Comparison of ENCODE assay signal across 20 cellular contexts in the genomic region with DNA sequence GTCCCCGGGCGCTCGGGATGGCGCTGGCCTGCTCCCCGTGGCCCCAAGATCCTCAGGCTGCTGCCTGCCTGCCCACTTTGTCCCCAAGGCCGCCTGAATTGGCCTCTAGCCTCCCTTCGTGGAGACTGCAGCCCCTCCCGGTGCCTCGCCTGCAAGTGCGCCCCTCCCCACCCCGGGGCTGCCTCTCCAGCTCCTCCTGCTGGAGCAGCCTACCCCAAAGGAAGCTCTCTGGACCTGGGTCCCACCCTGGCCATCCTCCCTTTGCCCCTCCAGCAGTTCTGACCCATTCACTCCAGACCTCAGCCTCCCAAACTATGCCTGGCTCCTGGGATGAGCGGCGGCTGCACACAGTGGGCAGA. TPM values are rescaled to one million over a fixed set of nuclear protein-coding genes. Genes with fewer than 3 reads are reported as not detected.
DNase-seq lines count a peak whose midpoint lies in the region; ATAC-seq and TF ChIP-seq lines count a peak whose summit lies in the region.
"Had no signal": no experiment of that assay in that cellular context is flagged by ENCODE, and none has a peak within 500 bp of the region (broad histone marks: within the 10 kb centered on the region; RNA-seq: fewer than 3 reads in every experiment).

No MANE protein-coding gene starts in this region.

- H3K23ac ChIP-seq in neuronal stem cell (ENCODE audit: low read depth, low read length, poor library complexity): peak overlapping the region; percentile 97

- H2BK120ac ChIP-seq in neuronal stem cell (ENCODE audit: low read depth, low read length): peak overlapping the region; percentile 85

- no peaks in the 10 kb centered on the region for H3K27me3 ChIP-seq in neuronal stem cell (ENCODE audit: control insufficient read depth in 3 of 3, insufficient read depth in 3 of 3, low read depth in 1 of 3, low read length in 3 of 3)

- H4K91ac ChIP-seq in neuronal stem cell (ENCODE audit: low read depth, low read length, poor library complexity): no peak overlapping the region

- H3K36me3 Mint-ChIP-seq in chondrocyte (ENCODE audit: low read depth): no peaks in the 10 kb centered on the region
- H3K36me3 Mint-ChIP-seq: IgD-negative memory B cell, T-cell had no signal

- H3K4ac ChIP-seq in neuronal stem cell (ENCODE audit: low read length): no peak overlapping the region

- no peaks in the 10 kb centered on the region for H3K27me3 Mint-ChIP-seq in chondrocyte (ENCODE audit: low read depth)
- H3K27me3 Mint-ChIP-seq: T-cell had no signal

- H2BK12ac ChIP-seq in neuronal stem cell (ENCODE audit: low read length): peak overlapping the region; percentile 73

- H3K4me3 ChIP-seq in astrocyte of the spinal cord (ENCODE audit: low read depth, low read length): no peak overlapping the region
- H3K4me3 ChIP-seq in neuronal stem cell (ENCODE audit: low read length in 2 of 2): no peak overlapping the region
- H3K4me3 ChIP-seq: A549, thoracic aorta had no signal

- H3K4me1 Mint-ChIP-seq in chondrocyte (ENCODE audit: low read depth): peaks cover 13% of the 10 kb centered on the region

- H3K36me3 ChIP-seq in neuronal stem cell (replicated peaks in 1 of 2; ENCODE audit: control insufficient read depth in 2 of 2, insufficient read depth in 2 of 2, low read length in 2 of 2): no peaks in the 10 kb centered on the region
- H3K36me3 ChIP-seq: thoracic aorta had no signal

- no peaks in the 10 kb centered on the region for H3K9me3 ChIP-seq in neuronal stem cell (replicated peaks in 1 of 2; ENCODE audit: control insufficient read depth in 2 of 2, insufficient read depth in 1 of 2, low read depth in 1 of 2, low read length in 2 of 2)
- H3K9me3 ChIP-seq: A549, thoracic aorta had no signal

- peak overlapping the region; percentile 24 for H2BK5ac ChIP-seq in neuronal stem cell (ENCODE audit: low read length)

- peak; percentile 23 for DNase-seq in activated CD4-positive, CD25-positive, alpha-beta regulatory T cell treated with anti-CD3 and anti-CD28 coated beads, Interleukin-2, amount 50 U/mL, for 72 hours
- DNase-seq in HuH-7 (ENCODE audit: low spot score): peak; percentile 50
- no peak for DNase-seq in astrocyte of the spinal cord (ENCODE audit: low read depth, low spot score)
- DNase-seq in neuronal stem cell (ENCODE audit: low spot score): no peak
- DNase-seq in HUDEP-2 (lab: John Stamatoyannopoulos, UW; ENCODE audit: unreplicated experiment in 76 of 76): no peak
- DNase-seq in chondrocyte (ENCODE audit: low spot score): no peak
- no peak for DNase-seq in NCI-H1694 (lab: John Stamatoyannopoulos, UW)
- DNase-seq: activated CD4-positive, CD25-positive, alpha-beta regulatory T cell; activated T-cell treated with anti-CD3 and anti-CD28 coated beads for 4 hours; central memory CD4-positive, alpha-beta T cell; foreskin melanocyte; mesenchymal stem cell; NCI-H1417 treated with DMSO at 0.1 percent for 48 hours; NCI-H446; nephron progenitor cell; T-cell had no signal

- H3K27ac ChIP-seq in neuronal stem cell (replicated peaks; ENCODE audit: low read length): no peak overlapping the region
- H3K27ac ChIP-seq: A549, thoracic aorta had no signal

- peaks cover 21 to 34% of the 10 kb centered on the region in 2 donors for H3K4me1 ChIP-seq in neuronal stem cell (ENCODE audit: control insufficient read depth in 2 of 2, insufficient read depth in 1 of 2, low read depth in 1 of 2, low read length in 2 of 2)
- H3K4me1 ChIP-seq: A549 had no signal

- ATAC-seq in activated CD4-positive, CD25-positive, alpha-beta regulatory T cell treated with anti-CD3 and anti-CD28 coated beads, Interleukin-2, amount 50 U/mL, for 24 hours: no peak
- ATAC-seq: T-cell had no signal

- no peak overlapping the region for H3K27ac Mint-ChIP-seq in chondrocyte (ENCODE audit: unreplicated experiment)
- H3K27ac Mint-ChIP-seq: nephron progenitor cell, T-cell had no signal

- H2AFZ ChIP-seq in neuronal stem cell (ENCODE audit: low read length): peak overlapping the region; percentile 15

- no peak overlapping the region for H4K8ac ChIP-seq in neuronal stem cell (ENCODE audit: low read depth, low read length)

- no peak overlapping the region for H3K9ac ChIP-seq in neuronal stem cell (ENCODE audit: low read depth, low read length, poor library complexity)

- WGBS in neuronal stem cell (ENCODE audit: extremely low coverage in 2 of 2, insufficient read length in 2 of 2, insufficient replicate concordance in 1 of 2), 2 donors: no CpG with 5 or more reads among the region's 13 CpGs

- H3K14ac ChIP-seq in neuronal stem cell (ENCODE audit: low read length): no peak overlapping the region

- H3K4me3 Mint-ChIP-seq in chondrocyte (ENCODE audit: unreplicated experiment): no peak overlapping the region
- H3K4me3 Mint-ChIP-seq: nephron progenitor cell, T-cell had no signal

- peak overlapping the region; percentile 19 for H2BK15ac ChIP-seq in neuronal stem cell (ENCODE audit: low read length)

- in situ Hi-C loops in astrocyte of the spinal cord (cut with HindIII; ENCODE audit: low sequenced_read_pairs): no loop called here

- H3K79me1 ChIP-seq in neuronal stem cell (ENCODE audit: low read depth, low read length): no peaks in the 10 kb centered on the region

- TF ChIP-seq CTCF in astrocyte of the spinal cord (IDR thresholded peaks at IDR 0.05; ENCODE audit: low read depth, low read length) (peak; percentile 14), chondrocyte (IDR thresholded peaks at IDR 0.05) (no peak)

- peak overlapping the region; percentile 85 for H3K18ac ChIP-seq in neuronal stem cell (ENCODE audit: low read length)

- H3K4me2 ChIP-seq in neuronal stem cell (ENCODE audit: insufficient read depth, low read length, poor library complexity, severe bottlenecking): no peak overlapping the region
- H3K4me2 ChIP-seq: A549 had no signal

- peak overlapping the region; percentile 86 for H2AK5ac ChIP-seq in neuronal stem cell (ENCODE audit: low read depth, low read length)

- H3K9me3 Mint-ChIP-seq in chondrocyte (ENCODE audit: low read depth): peaks cover 2% of the 10 kb centered on the region

RNA-seq across cellular contexts. Expression of a gene that starts 6.2 kb away (rescaled TPM):
- 0.45 TPM for polyA plus RNA-seq in neuronal stem cell (2013, experiment 1 of 2)
- 0.46 TPM for polyA plus RNA-seq in neuronal stem cell (2013, experiment 2 of 2)
- total RNA-seq in chondrocyte: 0.07 to 0.17 TPM (median 0.15 TPM) in 3 replicates

RNA-seq across cellular contexts. Expression of a gene that starts 32.1 kb away (rescaled TPM):
- 0.06 TPM for polyA plus RNA-seq in neuronal stem cell (2013, experiment 1 of 2)
- polyA plus RNA-seq in neuronal stem cell (2013, experiment 2 of 2): 0.07 TPM
- 12.2 to 25.6 TPM (median 24.4 TPM) in 3 replicates for total RNA-seq in chondrocyte
- total RNA-seq: T-cell had no signal
- polyA plus RNA-seq: IgD-negative memory B cell had no signal

RNA-seq across cellular contexts. Expression of a gene that starts 45.5 kb away (rescaled TPM):
- polyA plus RNA-seq in neuronal stem cell (2013, experiment 1 of 2): 19.6 TPM
- 19.6 TPM for polyA plus RNA-seq in neuronal stem cell (2013, experiment 2 of 2)
- total RNA-seq in chondrocyte: 11.5 to 23.4 TPM (median 12.7 TPM) in 3 replicates

RNA-seq across cellular contexts. Expression of a gene that starts 52.5 kb away (rescaled TPM):
- 0.43 TPM for polyA plus RNA-seq in neuronal stem cell (2013, experiment 1 of 2)
- polyA plus RNA-seq in neuronal stem cell (2013, experiment 2 of 2): 0.37 TPM
- total RNA-seq in chondrocyte: 1.8 to 10.3 TPM (median 9.4 TPM) in 3 replicates
- total RNA-seq: T-cell had no signal
- polyA plus RNA-seq: IgD-negative memory B cell had no signal

Comparison
In these comparisons a context has a peak if more than half of its experiments do, and no peak if none do; other contexts are left out.
1. DNase-seq: peak in activated CD4-positive, CD25-positive, alpha-beta regulatory T cell treated with anti-CD3 and anti-CD28 coated beads, Interleukin-2, amount 50 U/mL, for 72 hours (single experiment) and HuH-7 (single experiment); none in astrocyte of the spinal cord (single experiment), neuronal stem cell (single experiment), HUDEP-2 (0 of 76), chondrocyte (single experiment) and NCI-H1694 (single experiment).